2 cellular contexts compared by ENCODE assay signal in the genomic region with DNA sequence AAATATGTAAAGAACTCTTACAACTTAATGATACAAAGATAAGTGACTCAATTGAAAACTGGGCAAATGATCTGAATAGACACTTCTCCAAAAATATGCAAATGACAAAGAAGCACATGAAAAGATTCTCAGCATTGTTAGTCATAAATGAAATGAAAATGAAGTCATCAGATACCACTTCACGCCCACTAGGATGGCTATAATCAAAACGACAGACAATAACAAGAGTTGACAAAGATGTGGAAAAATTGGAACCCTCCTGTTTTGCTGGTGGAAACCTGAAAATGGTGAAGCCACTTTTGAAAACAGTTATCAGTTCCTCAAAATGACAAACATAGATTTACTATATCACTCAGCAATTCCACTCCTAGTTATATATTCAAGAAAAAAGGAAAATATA.
TF ChIP-seq lines count a peak whose summit lies in the region.

No MANE protein-coding gene starts in this region.

TF ChIP-seq in HepG2, 621 proteins besides CTCF, POLR2A, EP300 and RAD21:
- 0 out of 2 replicates have a peak, but pooled peaks have one; percentile 27 for TF ChIP-seq ZNF7 (CRISPR knock-in tag; IDR thresholded peaks at IDR 0.05)
- no peak for TF ChIP-seq U2AF1 (optimal IDR thresholded peaks at IDR 0.05; ENCODE audit: low read depth, low read length)
TF ChIP-seq in HepG2: peak in this region for 1.

TF ChIP-seq in GM12878, 131 proteins besides CTCF, POLR2A, EP300 and RAD21 (continues in another document):
- TF ChIP-seq RFX5 (IDR thresholded peaks at IDR 0.05; ENCODE audit: low read depth, low read length): no peak
- no peak for TF ChIP-seq CHD2 (IDR thresholded peaks at IDR 0.05; ENCODE audit: borderline replicate concordance, low read depth, low read length)
- TF ChIP-seq RELA (IDR thresholded peaks at IDR 0.05; ENCODE audit: borderline replicate concordance, partially characterized antibody): no peak
- TF ChIP-seq RUNX3 (IDR thresholded peaks at IDR 0.05; ENCODE audit: low read length): peak; percentile 77
- peak; percentile 50; the same call in 1 of the 2 replicates for TF ChIP-seq BCL11A (IDR thresholded peaks at IDR 0.05; ENCODE audit: low read depth, low read length)
- no peak for TF ChIP-seq CBX3 (IDR thresholded peaks at IDR 0.05; ENCODE audit: borderline replicate concordance, low read depth)
- no peak for TF ChIP-seq MTA2 (IDR thresholded peaks at IDR 0.05; ENCODE audit: low read depth)
- TF ChIP-seq NFXL1 (IDR thresholded peaks at IDR 0.05; ENCODE audit: borderline replicate concordance): no peak
- no peak for TF ChIP-seq RAD51 (IDR thresholded peaks at IDR 0.05)
- TF ChIP-seq, protein P1, sequence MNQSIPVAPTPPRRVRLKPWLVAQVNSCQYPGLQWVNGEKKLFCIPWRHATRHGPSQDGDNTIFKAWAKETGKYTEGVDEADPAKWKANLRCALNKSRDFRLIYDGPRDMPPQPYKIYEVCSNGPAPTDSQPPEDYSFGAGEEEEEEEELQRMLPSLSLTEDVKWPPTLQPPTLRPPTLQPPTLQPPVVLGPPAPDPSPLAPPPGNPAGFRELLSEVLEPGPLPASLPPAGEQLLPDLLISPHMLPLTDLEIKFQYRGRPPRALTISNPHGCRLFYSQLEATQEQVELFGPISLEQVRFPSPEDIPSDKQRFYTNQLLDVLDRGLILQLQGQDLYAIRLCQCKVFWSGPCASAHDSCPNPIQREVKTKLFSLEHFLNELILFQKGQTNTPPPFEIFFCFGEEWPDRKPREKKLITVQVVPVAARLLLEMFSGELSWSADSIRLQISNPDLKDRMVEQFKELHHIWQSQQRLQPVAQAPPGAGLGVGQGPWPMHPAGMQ (IDR thresholded peaks at IDR 0.05; ENCODE audit: borderline replicate concordance): no peak
- no peak for TF ChIP-seq ASH2L (IDR thresholded peaks at IDR 0.05; ENCODE audit: borderline replicate concordance, low read depth)
- peak; percentile 66 for TF ChIP-seq SKIL (IDR thresholded peaks at IDR 0.05; ENCODE audit: low read depth, poor library complexity, severe bottlenecking)
- no peak for TF ChIP-seq MYB (IDR thresholded peaks at IDR 0.05; ENCODE audit: borderline replicate concordance, low read depth, low read length)
- TF ChIP-seq, protein P2, sequence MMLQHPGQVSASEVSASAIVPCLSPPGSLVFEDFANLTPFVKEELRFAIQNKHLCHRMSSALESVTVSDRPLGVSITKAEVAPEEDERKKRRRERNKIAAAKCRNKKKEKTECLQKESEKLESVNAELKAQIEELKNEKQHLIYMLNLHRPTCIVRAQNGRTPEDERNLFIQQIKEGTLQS (IDR thresholded peaks at IDR 0.05; ENCODE audit: borderline replicate concordance, extremely low read depth, low read depth, low read length): no peak
- TF ChIP-seq, protein P3, sequence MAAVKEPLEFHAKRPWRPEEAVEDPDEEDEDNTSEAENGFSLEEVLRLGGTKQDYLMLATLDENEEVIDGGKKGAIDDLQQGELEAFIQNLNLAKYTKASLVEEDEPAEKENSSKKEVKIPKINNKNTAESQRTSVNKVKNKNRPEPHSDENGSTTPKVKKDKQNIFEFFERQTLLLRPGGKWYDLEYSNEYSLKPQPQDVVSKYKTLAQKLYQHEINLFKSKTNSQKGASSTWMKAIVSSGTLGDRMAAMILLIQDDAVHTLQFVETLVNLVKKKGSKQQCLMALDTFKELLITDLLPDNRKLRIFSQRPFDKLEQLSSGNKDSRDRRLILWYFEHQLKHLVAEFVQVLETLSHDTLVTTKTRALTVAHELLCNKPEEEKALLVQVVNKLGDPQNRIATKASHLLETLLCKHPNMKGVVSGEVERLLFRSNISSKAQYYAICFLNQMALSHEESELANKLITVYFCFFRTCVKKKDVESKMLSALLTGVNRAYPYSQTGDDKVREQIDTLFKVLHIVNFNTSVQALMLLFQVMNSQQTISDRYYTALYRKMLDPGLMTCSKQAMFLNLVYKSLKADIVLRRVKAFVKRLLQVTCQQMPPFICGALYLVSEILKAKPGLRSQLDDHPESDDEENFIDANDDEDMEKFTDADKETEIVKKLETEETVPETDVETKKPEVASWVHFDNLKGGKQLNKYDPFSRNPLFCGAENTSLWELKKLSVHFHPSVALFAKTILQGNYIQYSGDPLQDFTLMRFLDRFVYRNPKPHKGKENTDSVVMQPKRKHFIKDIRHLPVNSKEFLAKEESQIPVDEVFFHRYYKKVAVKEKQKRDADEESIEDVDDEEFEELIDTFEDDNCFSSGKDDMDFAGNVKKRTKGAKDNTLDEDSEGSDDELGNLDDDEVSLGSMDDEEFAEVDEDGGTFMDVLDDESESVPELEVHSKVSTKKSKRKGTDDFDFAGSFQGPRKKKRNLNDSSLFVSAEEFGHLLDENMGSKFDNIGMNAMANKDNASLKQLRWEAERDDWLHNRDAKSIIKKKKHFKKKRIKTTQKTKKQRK (IDR thresholded peaks at IDR 0.05; ENCODE audit: low read depth, low read length): no peak
- no peak for TF ChIP-seq HSF1 (IDR thresholded peaks at IDR 0.05; ENCODE audit: low read depth, low read length)
- TF ChIP-seq MEF2B (IDR thresholded peaks at IDR 0.05; ENCODE audit: partially characterized antibody, poor library complexity, severe bottlenecking): peak; percentile 29
- no peak for TF ChIP-seq TCF3 (IDR thresholded peaks at IDR 0.05; ENCODE audit: borderline replicate concordance, insufficient read depth, low read depth, low read length)
- TF ChIP-seq CHD4 (IDR thresholded peaks at IDR 0.05): no peak
- no peak for TF ChIP-seq E2F4 (IDR thresholded peaks at IDR 0.05; ENCODE audit: low read depth, low read length)
- TF ChIP-seq PAX5 (IDR thresholded peaks at IDR 0.05; ENCODE audit: borderline replicate concordance, low read depth, low read length): peak; percentile 78; the same call in 1 of the 2 replicates
- no peak for TF ChIP-seq SIN3A (IDR thresholded peaks at IDR 0.05; ENCODE audit: low read depth, low read length)
- no peak for TF ChIP-seq ZNF24 (IDR thresholded peaks at IDR 0.05)
- peak; percentile 70; the same call in 1 of the 2 replicates for TF ChIP-seq FOXM1 (IDR thresholded peaks at IDR 0.05; ENCODE audit: low read depth, low read length)
- TF ChIP-seq ATF7 (IDR thresholded peaks at IDR 0.05; ENCODE audit: low read depth): peak; percentile 70; the same call in 1 of the 2 replicates
- no peak for TF ChIP-seq E4F1 (IDR thresholded peaks at IDR 0.05; ENCODE audit: borderline replicate concordance, partially characterized antibody)
- no peak for TF ChIP-seq CHD1 (IDR thresholded peaks at IDR 0.05; ENCODE audit: low read depth, low read length)
- TF ChIP-seq KLF5 (IDR thresholded peaks at IDR 0.05; ENCODE audit: partially characterized antibody): peak; percentile 46
- TF ChIP-seq, protein P4, sequence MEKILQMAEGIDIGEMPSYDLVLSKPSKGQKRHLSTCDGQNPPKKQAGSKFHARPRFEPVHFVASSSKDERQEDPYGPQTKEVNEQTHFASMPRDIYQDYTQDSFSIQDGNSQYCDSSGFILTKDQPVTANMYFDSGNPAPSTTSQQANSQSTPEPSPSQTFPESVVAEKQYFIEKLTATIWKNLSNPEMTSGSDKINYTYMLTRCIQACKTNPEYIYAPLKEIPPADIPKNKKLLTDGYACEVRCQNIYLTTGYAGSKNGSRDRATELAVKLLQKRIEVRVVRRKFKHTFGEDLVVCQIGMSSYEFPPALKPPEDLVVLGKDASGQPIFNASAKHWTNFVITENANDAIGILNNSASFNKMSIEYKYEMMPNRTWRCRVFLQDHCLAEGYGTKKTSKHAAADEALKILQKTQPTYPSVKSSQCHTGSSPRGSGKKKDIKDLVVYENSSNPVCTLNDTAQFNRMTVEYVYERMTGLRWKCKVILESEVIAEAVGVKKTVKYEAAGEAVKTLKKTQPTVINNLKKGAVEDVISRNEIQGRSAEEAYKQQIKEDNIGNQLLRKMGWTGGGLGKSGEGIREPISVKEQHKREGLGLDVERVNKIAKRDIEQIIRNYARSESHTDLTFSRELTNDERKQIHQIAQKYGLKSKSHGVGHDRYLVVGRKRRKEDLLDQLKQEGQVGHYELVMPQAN (conservative IDR thresholded peaks at IDR 0.05): no peak
- TF ChIP-seq RB1 (IDR thresholded peaks at IDR 0.05; ENCODE audit: borderline replicate concordance): no peak
- peak; percentile 63; the same call in 1 of the 2 replicates for TF ChIP-seq SPI1 (IDR thresholded peaks at IDR 0.05; ENCODE audit: borderline replicate concordance, insufficient read depth, low read depth, low read length)
- no peak for TF ChIP-seq SUZ12 (IDR thresholded peaks at IDR 0.05; ENCODE audit: unreplicated experiment)
- TF ChIP-seq EZH2 (IDR thresholded peaks at IDR 0.05; ENCODE audit: borderline replicate concordance, control insufficient read depth, low read depth, low read length): no peak
- TF ChIP-seq MAX (IDR thresholded peaks at IDR 0.05; ENCODE audit: low read depth, low read length): no peak
- TF ChIP-seq, protein P5, sequence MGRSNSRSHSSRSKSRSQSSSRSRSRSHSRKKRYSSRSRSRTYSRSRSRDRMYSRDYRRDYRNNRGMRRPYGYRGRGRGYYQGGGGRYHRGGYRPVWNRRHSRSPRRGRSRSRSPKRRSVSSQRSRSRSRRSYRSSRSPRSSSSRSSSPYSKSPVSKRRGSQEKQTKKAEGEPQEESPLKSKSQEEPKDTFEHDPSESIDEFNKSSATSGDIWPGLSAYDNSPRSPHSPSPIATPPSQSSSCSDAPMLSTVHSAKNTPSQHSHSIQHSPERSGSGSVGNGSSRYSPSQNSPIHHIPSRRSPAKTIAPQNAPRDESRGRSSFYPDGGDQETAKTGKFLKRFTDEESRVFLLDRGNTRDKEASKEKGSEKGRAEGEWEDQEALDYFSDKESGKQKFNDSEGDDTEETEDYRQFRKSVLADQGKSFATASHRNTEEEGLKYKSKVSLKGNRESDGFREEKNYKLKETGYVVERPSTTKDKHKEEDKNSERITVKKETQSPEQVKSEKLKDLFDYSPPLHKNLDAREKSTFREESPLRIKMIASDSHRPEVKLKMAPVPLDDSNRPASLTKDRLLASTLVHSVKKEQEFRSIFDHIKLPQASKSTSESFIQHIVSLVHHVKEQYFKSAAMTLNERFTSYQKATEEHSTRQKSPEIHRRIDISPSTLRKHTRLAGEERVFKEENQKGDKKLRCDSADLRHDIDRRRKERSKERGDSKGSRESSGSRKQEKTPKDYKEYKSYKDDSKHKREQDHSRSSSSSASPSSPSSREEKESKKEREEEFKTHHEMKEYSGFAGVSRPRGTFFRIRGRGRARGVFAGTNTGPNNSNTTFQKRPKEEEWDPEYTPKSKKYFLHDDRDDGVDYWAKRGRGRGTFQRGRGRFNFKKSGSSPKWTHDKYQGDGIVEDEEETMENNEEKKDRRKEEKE (IDR thresholded peaks at IDR 0.05): no peak
- no peak for TF ChIP-seq ZSCAN29 (IDR thresholded peaks at IDR 0.05)
- peak in 1 of 2 experiments; percentile 30; a peak in 1 of 4 replicates for TF ChIP-seq ETV6 (conservative IDR thresholded peaks at IDR 0.05 in 1 of 2, IDR thresholded peaks at IDR 0.05 in 1 of 2; ENCODE audit: borderline replicate concordance in 1 of 2, low read depth in 1 of 2)
- no peak for TF ChIP-seq HDGF (IDR thresholded peaks at IDR 0.05)
- TF ChIP-seq WRNIP1 (IDR thresholded peaks at IDR 0.05; ENCODE audit: borderline replicate concordance, low read depth, low read length): no peak
- 0 out of 2 replicates have a peak, but pooled peaks have one; percentile 48 for TF ChIP-seq GABPA (IDR thresholded peaks at IDR 0.05; ENCODE audit: low read depth)
- no peak for TF ChIP-seq RBBP5 (conservative IDR thresholded peaks at IDR 0.05)
- TF ChIP-seq TAF1 (IDR thresholded peaks at IDR 0.05; ENCODE audit: borderline replicate concordance, low read depth, low read length): no peak
